13 cellular contexts compared by ENCODE assay signal in the genomic region with DNA sequence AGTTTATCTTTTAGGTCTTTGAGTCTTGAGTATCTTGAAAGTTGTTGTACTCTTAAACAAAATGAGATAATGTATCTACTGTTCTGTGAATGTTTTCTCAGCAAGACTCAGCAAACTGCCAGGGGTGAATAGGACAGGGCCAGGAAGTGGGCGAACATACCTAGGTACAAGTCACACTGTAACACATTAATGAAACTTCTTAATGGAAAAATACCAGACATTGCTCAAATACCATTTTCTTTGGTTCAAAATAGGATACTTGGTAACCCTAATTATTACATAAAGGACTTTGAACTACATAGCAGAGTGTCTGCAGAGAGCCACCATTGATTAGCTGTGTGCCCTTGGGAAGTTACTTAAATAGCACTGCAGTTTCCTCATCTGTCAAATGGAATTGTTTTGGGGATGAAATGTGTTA.
DNase-seq lines count a peak whose midpoint lies in the region; ATAC-seq and TF ChIP-seq lines count a peak whose summit lies in the region.
"Had no signal": no experiment of that assay in that cellular context is flagged by ENCODE, and none has a peak within 500 bp of the region (broad histone marks: within the 10 kb centered on the region; RNA-seq: fewer than 3 reads in every experiment).

No MANE protein-coding gene starts in this region.

- H3K27ac Mint-ChIP-seq in endothelial cell (ENCODE audit: unreplicated experiment): no peak overlapping the region
- H3K27ac Mint-ChIP-seq: activated B cell treated with CpG ODN at 0.5 μM for 24 hours; activated naive CD8-positive, alpha-beta T cell treated with anti-CD3 and anti-CD28 coated beads for 36 hours; dendritic cell treated with granulocyte-macrophage colony-stimulating factor and Interleukin-4, amounts not matched to agents 40 ng/mL and 50 ng/mL, for 4 days; natural killer cell treated with Interleukin-12 subunit alpha and Interleukin-12 subunit beta and Interleukin-15 and Interleukin-18, amount 100 ng/mL, for 72 hours had no signal

- no peak for TF ChIP-seq CTCF in PC-9 (conservative IDR thresholded peaks at IDR 0.05)
- no peak for TF ChIP-seq CTCF in smooth muscle cell (IDR thresholded peaks at IDR 0.05; ENCODE audit: borderline replicate concordance, insufficient read depth, poor library complexity, severe bottlenecking)
- no peak for TF ChIP-seq CTCF in endothelial cell (IDR thresholded peaks at IDR 0.05; ENCODE audit: unreplicated experiment)

- H3K27ac ChIP-seq in PC-9 (peak overlapping the region; percentile 64), smooth muscle cell (ENCODE audit: low read depth) (peak overlapping the region; percentile 26)
- H3K27ac ChIP-seq: sigmoid colon had no signal

- no TSS peak for BruUV-seq in PC-9 (replicated peaks; lab: Mats Ljungman, UMichigan)

- H3K9me3 ChIP-seq in PC-9 (ENCODE audit: insufficient read depth, low read depth) (no peaks in the 10 kb centered on the region), smooth muscle cell (replicated peaks; ENCODE audit: low read depth) (no peaks in the 10 kb centered on the region)
- H3K9me3 ChIP-seq: sigmoid colon had no signal

- 72% methylated on average over 1 of the region's 1 CpG for WGBS in smooth muscle cell (ENCODE audit: low lambda C conversion rate)

- H3K4me2 ChIP-seq in PC-9 (peak overlapping the region; percentile 51), smooth muscle cell (no peak overlapping the region)

- peak overlapping the region; percentile 8; the same call in 1 of the 2 replicates for H3K4me3 ChIP-seq in PC-9
- H3K4me3 ChIP-seq in smooth muscle cell: no peak overlapping the region
- H3K4me3 ChIP-seq: sigmoid colon had no signal

- DNase-seq in ELR (ENCODE audit: low read depth) (peak; percentile 28), PC-9 (peak in 1 of 2 experiments; percentile 70), iris pigment epithelial cell (ENCODE audit: low read depth) (peak; percentile 91), smooth muscle cell (lab: John Stamatoyannopoulos, UW; ENCODE audit: unreplicated experiment) (no peak), endothelial cell (ENCODE audit: low spot score) (no peak)
- no peak for DNase-seq in stimulated activated naive CD4-positive, alpha-beta T cell treated with Interleukin-2 at 50 U/mL for 16 hours (lab: John Stamatoyannopoulos, UW)
- DNase-seq: activated B cell treated with CpG ODN at 0.5 μM for 24 hours; activated naive CD8-positive, alpha-beta T cell treated with anti-CD3 and anti-CD28 coated beads for 36 hours; Kasumi-1; sigmoid colon had no signal

- no peaks in the 10 kb centered on the region for H3K27me3 Mint-ChIP-seq in endothelial cell (ENCODE audit: unreplicated experiment)
- H3K27me3 Mint-ChIP-seq: activated B cell treated with CpG ODN at 0.5 μM for 24 hours; dendritic cell treated with granulocyte-macrophage colony-stimulating factor and Interleukin-4, amounts not matched to agents 40 ng/mL and 50 ng/mL, for 4 days; natural killer cell treated with Interleukin-12 subunit alpha and Interleukin-12 subunit beta and Interleukin-15 and Interleukin-18, amount 100 ng/mL, for 72 hours had no signal

- H3K36me3 ChIP-seq in PC-9 (ENCODE audit: low read depth): peaks cover 16% of the 10 kb centered on the region
- no peaks in the 10 kb centered on the region for H3K36me3 ChIP-seq in smooth muscle cell (ENCODE audit: low read depth)
- H3K36me3 ChIP-seq: sigmoid colon had no signal

- peaks cover under 1% of the 10 kb centered on the region for H3K4me1 Mint-ChIP-seq in endothelial cell (ENCODE audit: unreplicated experiment)
- H3K4me1 Mint-ChIP-seq: activated B cell treated with CpG ODN at 0.5 μM for 24 hours; activated naive CD8-positive, alpha-beta T cell treated with anti-CD3 and anti-CD28 coated beads for 36 hours had no signal

- no peaks in the 10 kb centered on the region for H3K9me3 Mint-ChIP-seq in endothelial cell (ENCODE audit: unreplicated experiment)
- H3K9me3 Mint-ChIP-seq: activated B cell treated with CpG ODN at 0.5 μM for 24 hours; activated naive CD8-positive, alpha-beta T cell treated with anti-CD3 and anti-CD28 coated beads for 36 hours; dendritic cell treated with granulocyte-macrophage colony-stimulating factor and Interleukin-4, amounts not matched to agents 40 ng/mL and 50 ng/mL, for 4 days; natural killer cell treated with Interleukin-12 subunit alpha and Interleukin-12 subunit beta and Interleukin-15 and Interleukin-18, amount 100 ng/mL, for 72 hours had no signal

- H2AFZ ChIP-seq in PC-9 (no peak overlapping the region), smooth muscle cell (ENCODE audit: low read depth) (no peak overlapping the region)

- H3F3A ChIP-seq in PC-9 (ENCODE audit: insufficient read depth, low read depth): peaks cover 49% of the 10 kb centered on the region
- no peaks in the 10 kb centered on the region for H3F3A ChIP-seq in smooth muscle cell (ENCODE audit: low read depth)

- POLR2A ChIA-PET in PC-9 (lab: Charles Lee; ENCODE audit: unreplicated experiment): interaction anchor here (0.6 kb wide), 1 partner anchor 1187 kb away, joined by 4 read pairs; no protein-coding TSS in a partner anchor

- H3K79me2 ChIP-seq in PC-9 (ENCODE audit: low read depth) (0 out of 2 replicates have a peak, but pooled peaks cover 10% of the 10 kb centered on the region), smooth muscle cell (ENCODE audit: low read depth) (no peaks in the 10 kb centered on the region)

- H3K27me3 ChIP-seq in PC-9 (ENCODE audit: insufficient read depth, low read depth) (no peaks in the 10 kb centered on the region), smooth muscle cell (ENCODE audit: low read depth) (peaks cover under 1% of the 10 kb centered on the region)
- H3K27me3 ChIP-seq: sigmoid colon had no signal

- peaks cover 87% of the 10 kb centered on the region for H3K4me1 ChIP-seq in PC-9 (replicated peaks; ENCODE audit: insufficient read depth)
- H3K4me1 ChIP-seq in smooth muscle cell (ENCODE audit: low read depth): no peaks in the 10 kb centered on the region

- no peaks in the 10 kb centered on the region for H3K9me2 ChIP-seq in PC-9 (ENCODE audit: insufficient read depth)

- no peaks in the 10 kb centered on the region for H3K36me3 Mint-ChIP-seq in endothelial cell (ENCODE audit: low read depth, unreplicated experiment)
- H3K36me3 Mint-ChIP-seq: activated naive CD8-positive, alpha-beta T cell treated with anti-CD3 and anti-CD28 coated beads for 36 hours; natural killer cell treated with Interleukin-12 subunit alpha and Interleukin-12 subunit beta and Interleukin-15 and Interleukin-18, amount 100 ng/mL, for 72 hours had no signal

- H4K20me1 ChIP-seq in PC-9 (ENCODE audit: insufficient read depth) (no peaks in the 10 kb centered on the region), smooth muscle cell (ENCODE audit: low read depth) (no peaks in the 10 kb centered on the region)

- ATAC-seq in GM19452 (IDR thresholded peaks at IDR 0.05; ENCODE audit: unreplicated experiment): no peak
- ATAC-seq: natural killer cell treated with Interleukin-12 subunit alpha and Interleukin-12 subunit beta and Interleukin-15 and Interleukin-18, amount 100 ng/mL, for 72 hours had no signal

- intact Hi-C loops in PC-9 (cut with micrococcal nuclease; ENCODE audit: unreplicated experiment): no loop called here

- H3K9ac ChIP-seq in smooth muscle cell (ENCODE audit: low read depth): no peak overlapping the region

- H3K4me3 Mint-ChIP-seq in endothelial cell (ENCODE audit: unreplicated experiment): no peak overlapping the region
- H3K4me3 Mint-ChIP-seq: activated B cell treated with CpG ODN at 0.5 μM for 24 hours; activated naive CD8-positive, alpha-beta T cell treated with anti-CD3 and anti-CD28 coated beads for 36 hours; dendritic cell treated with granulocyte-macrophage colony-stimulating factor and Interleukin-4, amounts not matched to agents 40 ng/mL and 50 ng/mL, for 4 days; natural killer cell treated with Interleukin-12 subunit alpha and Interleukin-12 subunit beta and Interleukin-15 and Interleukin-18, amount 100 ng/mL, for 72 hours had no signal

- CTCF ChIA-PET in PC-9 (lab: Charles Lee): no interaction called here

Comparison
In these comparisons a context has a peak if more than half of its experiments do, and no peak if none do; other contexts are left out.
1. DNase-seq: peak in ELR (single experiment) and iris pigment epithelial cell (single experiment); none in smooth muscle cell (single experiment), stimulated activated naive CD4-positive, alpha-beta T cell treated with Interleukin-2 at 50 U/mL for 16 hours (single experiment) and endothelial cell (single experiment).